14 cellular contexts compared by ENCODE assay signal in genomic region chr17:82583720-82584234, GRCh38.
DNase-seq lines count a peak whose midpoint lies in the region; ATAC-seq and TF ChIP-seq lines count a peak whose summit lies in the region.
"Had no signal": no experiment of that assay in that cellular context is flagged by ENCODE, and none has a peak within 500 bp of the region (broad histone marks: within the 10 kb centered on the region; RNA-seq: fewer than 3 reads in every experiment).

No MANE protein-coding gene starts in this region.

- H3K27ac Mint-ChIP-seq in activated T-helper 17 cell treated with anti-CD3 and anti-CD28 coated beads, Interleukin-2, amount 50 U/mL, for 72 hours: peak overlapping the region; percentile 22
- H3K27ac Mint-ChIP-seq: HFFc6 had no signal

- H4K20me1 ChIP-seq in BLaER1: peaks cover 43% of the 10 kb centered on the region

- DNase-seq in D341Med (ENCODE audit: low spot score) (peak; percentile 43), lower lobe of right lung (peak; percentile 85), left colon (no peak)
- DNase-seq: HFFc6; midbrain; NCI-H1930; NCI-H82; Right ventricle myocardium superior; stimulated activated CD4-positive, alpha-beta T cell treated with anti-CD3 and anti-CD28 coated beads, Interleukin-4, amount 100 ng/mL, for 1 hour had no signal

- H3K4me3 ChIP-seq in BLaER1 (no peak overlapping the region), lower lobe of right lung (no peak overlapping the region)

- intact Hi-C loops in lower lobe of right lung (cut with DNase I): no loop called here
- intact Hi-C loops in left colon (cut with DNase I, micrococcal nuclease): no loop called here

- H3K27ac ChIP-seq in BLaER1 (0 out of 2 replicates have a peak overlapping the region, but pooled peaks have one; percentile 8), lower lobe of right lung (peak overlapping the region; percentile 63)

- H3K4me2 ChIP-seq in BLaER1: no peak overlapping the region

- H3K27me3 ChIP-seq in BLaER1 (no peaks in the 10 kb centered on the region), lower lobe of right lung (ENCODE audit: low read depth) (no peaks in the 10 kb centered on the region)

- H3K36me3 ChIP-seq in BLaER1 (peaks cover 77% of the 10 kb centered on the region), lower lobe of right lung (peaks cover 62% of the 10 kb centered on the region)

- H3K9ac ChIP-seq in BLaER1: no peak overlapping the region

- no peaks in the 10 kb centered on the region for H3K9me3 ChIP-seq in BLaER1
- no peaks in the 10 kb centered on the region for H3K9me3 ChIP-seq in lower lobe of right lung

- H3K4me1 Mint-ChIP-seq in activated T-helper 17 cell treated with anti-CD3 and anti-CD28 coated beads, Interleukin-2, amount 50 U/mL, for 72 hours: peaks cover 4% of the 10 kb centered on the region

- ATAC-seq in activated T-helper 17 cell treated with anti-CD3 and anti-CD28 coated beads, Interleukin-2, amount 50 U/mL, for 72 hours (replicated peaks): peak; percentile 91
- ATAC-seq in lower lobe of right lung (peak; percentile 93 to 95), GM19455 (IDR thresholded peaks at IDR 0.05; ENCODE audit: unreplicated experiment) (no peak), HG02571 (IDR thresholded peaks at IDR 0.05; ENCODE audit: unreplicated experiment) (no peak), left colon (no peak), GM21825 (IDR thresholded peaks at IDR 0.05; ENCODE audit: unreplicated experiment) (no peak)

- H3K9me3 Mint-ChIP-seq in activated T-helper 17 cell treated with anti-CD3 and anti-CD28 coated beads, Interleukin-2, amount 50 U/mL, for 72 hours: no peaks in the 10 kb centered on the region
- H3K9me3 Mint-ChIP-seq: HFFc6 had no signal

- H3K4me1 ChIP-seq in BLaER1 (peaks cover 60% of the 10 kb centered on the region), lower lobe of right lung (peaks cover 5% of the 10 kb centered on the region)

- H3K36me3 Mint-ChIP-seq in activated T-helper 17 cell treated with anti-CD3 and anti-CD28 coated beads, Interleukin-2, amount 50 U/mL, for 72 hours (ENCODE audit: low read depth): peaks cover 68% of the 10 kb centered on the region

- TF ChIP-seq CTCF in lower lobe of right lung (IDR thresholded peaks at IDR 0.05): no peak

- peak overlapping the region; percentile 47 for H3K4me3 Mint-ChIP-seq in activated T-helper 17 cell treated with anti-CD3 and anti-CD28 coated beads, Interleukin-2, amount 50 U/mL, for 72 hours
- H3K4me3 Mint-ChIP-seq: HFFc6 had no signal

- no peaks in the 10 kb centered on the region for H3K27me3 Mint-ChIP-seq in activated T-helper 17 cell treated with anti-CD3 and anti-CD28 coated beads, Interleukin-2, amount 50 U/mL, for 72 hours

Comparison
In these comparisons a context has a peak if more than half of its experiments do, and no peak if none do; other contexts are left out.
1. DNase-seq: peak in D341Med (single experiment) and lower lobe of right lung (single experiment); none in left colon (0 of 2).
2. ATAC-seq: peak in activated T-helper 17 cell treated with anti-CD3 and anti-CD28 coated beads, Interleukin-2, amount 50 U/mL, for 72 hours (single experiment) and lower lobe of right lung (2 of 2); none in GM19455 (single experiment), HG02571 (single experiment), left colon (single experiment) and GM21825 (single experiment).